8 cellular contexts compared by ENCODE assay signal in genomic region chr4:183098723-183099536, GRCh38. TPM values are rescaled to one million over a fixed set of nuclear protein-coding genes. Genes with fewer than 3 reads are reported as not detected.
A peak's percentile ranks its signal among the peaks of the same experiment; 100 is the strongest.
DNase-seq lines count a peak whose midpoint lies in the region; ATAC-seq and TF ChIP-seq lines count a peak whose summit lies in the region.

Gene WWC2 (plus strand): TSS chr4:183099257. CDS start chr4:183099492, 235 bp downstream.

- CTCF ChIA-PET in CD4-positive, alpha-beta memory T cell (lab: Charles Lee; ENCODE audit: partially characterized antibody): interaction anchor here (0.6 to 3.5 kb wide), 5 partner anchors 24 to 161 kb away, joined by 3 to 16 read pairs (median 6); no protein-coding TSS in a partner anchor
- CTCF ChIA-PET in T-cell (lab: Charles Lee): interaction anchor here (0.5 to 1.4 kb wide), 3 partner anchors 14 to 25 kb away, joined by 4 to 5 read pairs (median 5); no protein-coding TSS in a partner anchor

- 0 to 5% (median 0%) methylated on average over 14 to 102 of the region's 102 CpGs for WGBS in adrenal gland, 4 donors
- WGBS in testis, 2 donors: 0% methylated on average over 54 of the region's 102 CpGs; no CpG with 5 or more reads in 1 of the 2 donors

- peaks cover 0 to 3% of the 10 kb centered on the region in 2 donors for H3K27me3 Mint-ChIP-seq in CD4-positive, alpha-beta memory T cell
- H3K27me3 Mint-ChIP-seq in T-cell: peaks cover 9 to 21% of the 10 kb centered on the region in 2 donors

- ATAC-seq in GM21528 (IDR thresholded peaks at IDR 0.05; ENCODE audit: low FRiP score, unreplicated experiment) (peak; percentile 75), T-cell (replicated peaks in 1 of 4) (peak; percentile 79 to 86 (median 82)), Right ventricle myocardium inferior (peak; percentile 94)

- peak within 1 kb of the TSS in 2 of 7 donors; percentile 19 to 50 for H3K27ac Mint-ChIP-seq in CD4-positive, alpha-beta memory T cell
- H3K27ac Mint-ChIP-seq in T-cell: no peak within 1 kb of the TSS

- peaks cover 0 to 4% of the 10 kb centered on the region in 2 donors for H3K36me3 Mint-ChIP-seq in CD4-positive, alpha-beta memory T cell
- no peaks in the 10 kb centered on the region for H3K36me3 Mint-ChIP-seq in T-cell

- TF ChIP-seq CTCF in adrenal gland (IDR thresholded peaks at IDR 0.05): peak in 2 of 6 experiments; percentile 15 to 52
- TF ChIP-seq CTCF in testis (IDR thresholded peaks at IDR 0.05): no peak

- TF ChIP-seq POLR2A in adrenal gland (IDR thresholded peaks at IDR 0.05) (peak; percentile 57 to 89), testis (IDR thresholded peaks at IDR 0.05) (peak; percentile 41)

- intact Hi-C loops in CD4-positive, alpha-beta memory T cell (cut with micrococcal nuclease): loop anchor here (2.0 to 5.0 kb wide), 3 partner anchors 83 to 406 kb away; partner anchors contain the start of gene ING2
- intact Hi-C loops in adrenal gland (cut with DNase I): no loop called here
- intact Hi-C loops in Right ventricle myocardium inferior (cut with DNase I): loop anchor here (2.0 to 5.0 kb wide), 2 partner anchors 44 to 73 kb away; no protein-coding TSS in a partner anchor
- intact Hi-C loops in testis (cut with DNase I; ENCODE audit: low total_unique reads): no loop called here

- H3K9me3 ChIP-seq in CD4-positive, alpha-beta memory T cell (ENCODE audit: control insufficient read depth in 1 of 2, low read length in 2 of 2): no peaks in the 10 kb centered on the region
- H3K9me3 ChIP-seq in adrenal gland (replicated peaks in 1 of 3) (no peaks in the 10 kb centered on the region), testis (no peaks in the 10 kb centered on the region)

- peaks cover 0 to 5% (median 0%) of the 10 kb centered on the region in 8 donors for H3K9me3 Mint-ChIP-seq in CD4-positive, alpha-beta memory T cell
- no peaks in the 10 kb centered on the region for H3K9me3 Mint-ChIP-seq in T-cell

- peak within 1 kb of the TSS; percentile 45 to 52 for H3K4me3 ChIP-seq in CD4-positive, alpha-beta memory T cell (ENCODE audit: low read length in 2 of 2)
- H3K4me3 ChIP-seq in adrenal gland (peak within 1 kb of the TSS; percentile 60 to 78 (median 66)), testis (peak within 1 kb of the TSS; percentile 92 to 95)

- H3K4me3 Mint-ChIP-seq in CD4-positive, alpha-beta memory T cell: peak within 1 kb of the TSS; percentile 76 to 86 (median 78)
- peak within 1 kb of the TSS; percentile 68 to 77 (median 76) for H3K4me3 Mint-ChIP-seq in T-cell

- POLR2A ChIA-PET in CD4-positive, alpha-beta memory T cell (lab: Charles Lee; ENCODE audit: partially characterized antibody): interaction anchor here (1.7 to 3.3 kb wide), 3 partner anchors 181 to 346 kb away, joined by 5 to 12 read pairs (median 12); partner anchors contain the start of gene CDKN2AIP
- POLR2A ChIA-PET in T-cell (lab: Charles Lee): no interaction called here

- peaks cover 3% of the 10 kb centered on the region for H3K27me3 ChIP-seq in CD4-positive, alpha-beta memory T cell (ENCODE audit: insufficient read depth, low read length)
- H3K27me3 ChIP-seq in adrenal gland (no peaks in the 10 kb centered on the region), testis (no peaks in the 10 kb centered on the region)

- peaks cover 14% of the 10 kb centered on the region for H3K4me1 ChIP-seq in CD4-positive, alpha-beta memory T cell (ENCODE audit: insufficient read depth, low read length)
- H3K4me1 ChIP-seq in adrenal gland (replicated peaks in 1 of 2) (peaks cover 6 to 22% of the 10 kb centered on the region in 2 donors), testis (peaks cover 6% of the 10 kb centered on the region)

- peak; percentile 62 to 71 (median 62) for DNase-seq in CD4-positive, alpha-beta memory T cell
- peak; percentile 11 for DNase-seq in KG1 (lab: John Stamatoyannopoulos, UW)
- DNase-seq in T-cell: peak; percentile 15 to 70 (median 48)
- DNase-seq in adrenal gland: peak; percentile 87 to 94 (median 92)
- peak; percentile 95 for DNase-seq in Right ventricle myocardium inferior (ENCODE audit: missing footprints)
- peak; percentile 67 for DNase-seq in occipital lobe (lab: John Stamatoyannopoulos, UW)
- DNase-seq in testis: peak; percentile 94

- H3K36me3 ChIP-seq in CD4-positive, alpha-beta memory T cell (ENCODE audit: insufficient read depth, low read length): no peaks in the 10 kb centered on the region
- H3K36me3 ChIP-seq in adrenal gland (replicated peaks in 1 of 2): no peaks in the 10 kb centered on the region
- no peaks in the 10 kb centered on the region for H3K36me3 ChIP-seq in testis (ENCODE audit: low read depth, missing control alignments)

- no peak within 1 kb of the TSS for H3K27ac ChIP-seq in CD4-positive, alpha-beta memory T cell (ENCODE audit: low read depth, low read length)
- H3K27ac ChIP-seq in adrenal gland: peak within 1 kb of the TSS; percentile 93 to 98 (median 96)
- H3K27ac ChIP-seq in testis: peak within 1 kb of the TSS; percentile 98 to 99

- H3K4me1 Mint-ChIP-seq in CD4-positive, alpha-beta memory T cell: peaks cover 8 to 37% (median 21%) of the 10 kb centered on the region in 4 donors
- H3K4me1 Mint-ChIP-seq in T-cell: peaks cover 16 to 19% (median 19%) of the 10 kb centered on the region in 3 donors

RNA-seq across cellular contexts. Expression of gene WWC2, which starts in this region (rescaled TPM):
- total RNA-seq in CD4-positive, alpha-beta memory T cell: 1 to 10 TPM; 7.3 to 7.6 TPM
- polyA plus RNA-seq in CD4-positive, alpha-beta memory T cell: 1 to 10 TPM; 2.3 to 3.1 TPM
- 1 to 10 TPM; 5.0 to 9.1 (median 7.3) TPM for total RNA-seq in T-cell
- total RNA-seq in adrenal gland: 10 to 100 TPM; 10.7 to 27.9 (median 22.7) TPM
- 10 to 100 TPM in 1 of 3 donors, 1 to 10 TPM in 2; 3.1 to 17.5 (median 4.1) TPM for polyA plus RNA-seq in adrenal gland
- 30.2 TPM for total RNA-seq in Right ventricle myocardium inferior
- total RNA-seq in occipital lobe: 15.1 TPM
- total RNA-seq in testis: 10 to 100 TPM; 64.2 to 76.7 TPM
- 34.4 TPM for polyA plus RNA-seq in testis (ENCODE audit: insufficient read depth, low read depth, low replicate concordance)

Comparison
In these comparisons a context has a peak if more than half of its experiments do, and no peak if none do; other contexts are left out.
1. DNase-seq: peak in every context shown above with its lines; median percentile 95 in Right ventricle myocardium inferior; 94 in testis; 92 in adrenal gland; 67 in occipital lobe; 62 in CD4-positive, alpha-beta memory T cell; 48 in T-cell; 11 in KG1.
2. intact Hi-C loops: an anchor here in CD4-positive, alpha-beta memory T cell (2.0 to 5.0 kb wide) and Right ventricle myocardium inferior (2.0 to 5.0 kb wide); none called in adrenal gland and testis.